8 cellular contexts compared by ENCODE assay signal in the genomic region with DNA sequence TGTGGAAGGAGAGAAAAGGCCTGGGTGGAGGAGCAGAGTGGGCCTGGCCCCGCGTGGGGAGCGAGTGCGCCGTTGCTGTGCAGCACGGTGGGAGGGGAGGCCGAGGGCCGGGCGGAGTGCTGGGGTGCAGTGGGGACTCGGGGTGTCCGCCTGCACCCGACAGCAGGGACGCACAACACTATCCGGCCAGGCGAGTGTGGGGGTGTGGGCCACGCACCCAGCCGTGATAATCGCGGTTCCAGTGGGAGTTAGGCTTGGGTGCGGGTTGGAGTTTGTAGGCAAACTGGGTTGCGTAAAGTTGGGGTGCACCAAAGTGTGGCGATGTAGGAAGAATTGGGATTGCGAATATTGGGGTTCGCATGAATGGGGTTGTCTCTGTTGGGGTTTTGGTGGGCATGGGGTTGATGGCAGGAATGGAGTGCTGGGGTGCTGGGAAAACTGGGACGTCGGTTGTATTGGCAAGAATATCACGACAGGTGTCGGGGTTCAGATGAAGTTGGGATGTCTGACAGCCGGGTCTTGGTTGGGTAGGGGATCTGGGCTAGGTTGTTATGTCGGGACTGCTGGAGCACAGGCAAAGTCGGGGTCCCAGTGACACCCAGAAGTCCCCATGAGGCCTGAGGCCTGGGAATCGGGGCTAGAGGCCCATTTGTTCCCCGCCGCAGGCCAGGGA. TPM values are rescaled to one million over a fixed set of nuclear protein-coding genes. Genes with fewer than 3 reads are reported as not detected.
DNase-seq lines count a peak whose midpoint lies in the region; ATAC-seq and TF ChIP-seq lines count a peak whose summit lies in the region.

No MANE protein-coding gene starts in this region.

- H3K4me3 Mint-ChIP-seq in T-helper 2 cell treated with Interferon-gamma antibody and Interleukin-4, amounts not matched to agents 5 μg/mL and 100 μg/mL, for 36 hours: peak overlapping the region; percentile 68

- TF ChIP-seq POLR2A in adrenal gland (IDR thresholded peaks at IDR 0.05): no peak
- no peak for TF ChIP-seq POLR2A in testis (IDR thresholded peaks at IDR 0.05)

- H3K27me3 Mint-ChIP-seq in T-helper 2 cell treated with Interferon-gamma antibody and Interleukin-4, amounts not matched to agents 5 μg/mL and 100 μg/mL, for 36 hours (ENCODE audit: low read depth): peaks cover 3% of the 10 kb centered on the region

- TF ChIP-seq CTCF in adrenal gland (IDR thresholded peaks at IDR 0.05): no peak
- TF ChIP-seq CTCF in lower lobe of right lung (IDR thresholded peaks at IDR 0.05): no peak
- TF ChIP-seq CTCF in testis (IDR thresholded peaks at IDR 0.05): peak in 1 of 3 experiments; percentile 1

- peaks cover 0 to 30% of the 10 kb centered on the region in 2 donors for H3K36me3 ChIP-seq in adrenal gland (replicated peaks in 1 of 2)
- peaks cover 32% of the 10 kb centered on the region for H3K36me3 ChIP-seq in lower lobe of right lung
- H3K36me3 ChIP-seq in testis (ENCODE audit: low read depth, missing control alignments): no peaks in the 10 kb centered on the region

- DNase-seq in T-helper 2 cell treated with Interferon-gamma antibody and Interleukin-4, amounts not matched to agents 5 μg/mL and 100 μg/mL, for 36 hours (ENCODE audit: low spot score): no peak
- DNase-seq in T-helper 2 cell (no peak), adrenal gland (peak in 5 of 7 donors; percentile 14 to 72 (median 46)), lower lobe of right lung (peak; percentile 58), testis (no peak), NCI-H187 (lab: John Stamatoyannopoulos, UW) (no peak), left colon (no peak)

- peak overlapping the region; percentile 76 for H3K27ac Mint-ChIP-seq in T-helper 2 cell treated with Interferon-gamma antibody and Interleukin-4, amounts not matched to agents 5 μg/mL and 100 μg/mL, for 36 hours

- no peaks in the 10 kb centered on the region for H3K9me3 Mint-ChIP-seq in T-helper 2 cell treated with Interferon-gamma antibody and Interleukin-4, amounts not matched to agents 5 μg/mL and 100 μg/mL, for 36 hours

- H3K27ac ChIP-seq in adrenal gland (peak overlapping the region; percentile 26 to 100 (median 99)), lower lobe of right lung (peak overlapping the region; percentile 99), testis (peak overlapping the region; percentile 87 to 100)

- no peaks in the 10 kb centered on the region for H3K9me3 ChIP-seq in adrenal gland (replicated peaks in 1 of 3)
- H3K9me3 ChIP-seq in lower lobe of right lung: no peaks in the 10 kb centered on the region
- no peaks in the 10 kb centered on the region for H3K9me3 ChIP-seq in testis

- 45 to 56% (median 52%) methylated on average over 19 to 34 of the region's 34 CpGs for WGBS in adrenal gland, 4 donors
- WGBS in testis, 2 donors: 36 to 45% methylated on average over 30 to 34 of the region's 34 CpGs

- H3K4me3 ChIP-seq in adrenal gland: no peak overlapping the region
- H3K4me3 ChIP-seq in lower lobe of right lung: peak overlapping the region; percentile 94
- peak overlapping the region; percentile 73 to 99 for H3K4me3 ChIP-seq in testis

- intact Hi-C loops in adrenal gland (cut with DNase I): loop anchor here in 1 of 2 donors (2.0 kb wide), 1 partner anchor 24 kb away; no protein-coding TSS in a partner anchor
- intact Hi-C loops in lower lobe of right lung (cut with DNase I): no loop called here
- intact Hi-C loops in testis (cut with DNase I; ENCODE audit: low total_unique reads): no loop called here
- intact Hi-C loops in left colon (cut with DNase I, micrococcal nuclease): no loop called here

- peaks cover 34% of the 10 kb centered on the region for H3K36me3 Mint-ChIP-seq in T-helper 2 cell treated with Interferon-gamma antibody and Interleukin-4, amounts not matched to agents 5 μg/mL and 100 μg/mL, for 36 hours (ENCODE audit: low read depth)

- H3K27me3 ChIP-seq in adrenal gland (no peaks in the 10 kb centered on the region), lower lobe of right lung (ENCODE audit: low read depth) (no peaks in the 10 kb centered on the region), testis (no peaks in the 10 kb centered on the region)

- H3K4me1 ChIP-seq in adrenal gland (replicated peaks in 1 of 2) (peaks cover 51 to 76% of the 10 kb centered on the region in 2 donors), lower lobe of right lung (peaks cover 82% of the 10 kb centered on the region), testis (peaks cover 73% of the 10 kb centered on the region)

- peaks cover 36% of the 10 kb centered on the region for H3K4me1 Mint-ChIP-seq in T-helper 2 cell treated with Interferon-gamma antibody and Interleukin-4, amounts not matched to agents 5 μg/mL and 100 μg/mL, for 36 hours (ENCODE audit: low read depth)

- no peak for ATAC-seq in lower lobe of right lung
- no peak for ATAC-seq in left colon
- ATAC-seq in GM19328 (IDR thresholded peaks at IDR 0.05; ENCODE audit: unreplicated experiment): no peak

RNA-seq across cellular contexts. Expression of gene CIRBP, which starts 0.6 kb away (rescaled TPM):
- total RNA-seq in adrenal gland (1,000 to 10,000 TPM in 1 of 8 donors, 100 to 1,000 TPM in 7; 317 to 1,164 (median 685) TPM), lower lobe of right lung (352 TPM), testis (100 to 1,000 TPM; 621 to 661 TPM), left colon (100 to 1,000 TPM; 220 to 267 TPM)
- polyA plus RNA-seq in adrenal gland (100 to 1,000 TPM; 360 to 990 (median 737) TPM), testis (ENCODE audit: insufficient read depth, low read depth, low replicate concordance) (483 TPM)

RNA-seq across cellular contexts. Expression of gene FAM174C, which starts 6.8 kb away (rescaled TPM):
- 100 to 1,000 TPM in 3 of 8 donors, 10 to 100 TPM in 5; 67.4 to 279 (median 86.5) TPM for total RNA-seq in adrenal gland
- 100 to 1,000 TPM in 2 of 3 donors, 1 to 10 TPM in 1; 3.8 to 139 (median 123) TPM for polyA plus RNA-seq in adrenal gland
- total RNA-seq in lower lobe of right lung: 43.5 TPM
- 100 to 1,000 TPM; 111 to 128 TPM for total RNA-seq in testis
- 51.6 TPM for polyA plus RNA-seq in testis (ENCODE audit: insufficient read depth, low read depth, low replicate concordance)
- 10 to 100 TPM; 43.7 to 48.9 TPM for total RNA-seq in left colon

RNA-seq across cellular contexts. Expression of gene EFNA2, which starts 17.1 kb away (rescaled TPM):
- total RNA-seq in adrenal gland (not detected), lower lobe of right lung (not detected), testis (1 to 10 TPM; 1.5 to 2.9 TPM), left colon (10 to 100 TPM; 83.8 to 85.4 TPM)
- polyA plus RNA-seq in adrenal gland (not detected), testis (ENCODE audit: insufficient read depth, low read depth, low replicate concordance) (0.61 TPM)

RNA-seq across cellular contexts. Expression of gene MIDN, which starts 20.1 kb away (rescaled TPM):
- total RNA-seq in adrenal gland (100 to 1,000 TPM in 5 of 8 donors, 10 to 100 TPM in 3; 20.0 to 189 (median 113) TPM), lower lobe of right lung (76.3 TPM), testis (10 to 100 TPM; 38.2 to 42.4 TPM), left colon (100 to 1,000 TPM; 202 to 276 TPM)
- polyA plus RNA-seq in adrenal gland (10 to 100 TPM; 15.5 to 73.0 (median 46.8) TPM), testis (ENCODE audit: insufficient read depth, low read depth, low replicate concordance) (30.3 TPM)

RNA-seq across cellular contexts. Expression of gene ATP5F1D, which starts 27.0 kb away (rescaled TPM):
- total RNA-seq in adrenal gland (100 to 1,000 TPM in 7 of 8 donors, 10 to 100 TPM in 1; 80.2 to 435 (median 229) TPM), lower lobe of right lung (116 TPM), testis (100 to 1,000 TPM; 104 to 166 TPM), left colon (100 to 1,000 TPM; 341 to 530 TPM)
- polyA plus RNA-seq in adrenal gland (1,000 to 10,000 TPM in 1 of 3 donors, 100 to 1,000 TPM in 1, 10 to 100 TPM in 1; 15.6 to 1,534 (median 925) TPM), testis (ENCODE audit: insufficient read depth, low read depth, low replicate concordance) (94.5 TPM)

Comparison
In these comparisons a context has a peak if more than half of its experiments do, and no peak if none do; other contexts are left out.
1. DNase-seq: peak in adrenal gland (5 of 7) and lower lobe of right lung (single experiment); none in T-helper 2 cell treated with Interferon-gamma antibody and Interleukin-4, amounts not matched to agents 5 μg/mL and 100 μg/mL, for 36 hours (single experiment), T-helper 2 cell (0 of 5), testis (single experiment), NCI-H187 (0 of 2) and left colon (0 of 2).
2. H3K4me3 ChIP-seq: peak in lower lobe of right lung (single experiment) and testis (2 of 2); none in adrenal gland (0 of 4).
3. RNA of gene EFNA2, which starts 17.1 kb away (total RNA-seq): 83.8 to 85.4 TPM in left colon; 1.5 to 2.9 TPM in testis, not detected in adrenal gland and not detected in lower lobe of right lung (single experiment); every median in the first group is over 10 times any median in the second.
4. Peak in every context shown above with its lines, with median percentiles within 50 percentile points of each other: H3K27ac ChIP-seq.